Comparison of ENCODE assay signal across 9 cellular contexts in genomic region chr12:6742080-6742479, GRCh38. TPM values are rescaled to one million over a fixed set of nuclear protein-coding genes. Genes with fewer than 3 reads are reported as not detected.
A peak's percentile ranks its signal among the peaks of the same experiment; 100 is the strongest.
DNase-seq lines count a peak whose midpoint lies in the region; ATAC-seq, FAIRE-seq and TF ChIP-seq lines count a peak whose summit lies in the region.
"Not testable (repeated sequence)": the region's sequence is repeated elsewhere in the genome, so short reads cannot be mapped to it uniquely, and the experiment has no call there.
"Had no signal": no experiment of that assay in that cellular context is flagged by ENCODE, and none has a peak within 500 bp of the region (broad histone marks: within the 10 kb centered on the region; RNA-seq: fewer than 3 reads in every experiment).

No MANE protein-coding gene starts in this region.

- not testable (repeated sequence) for TF ChIP-seq RAD21 in HepG2 (CRISPR knock-in tag; IDR thresholded peaks at IDR 0.05)

- CTCF ChIA-PET in activated CD4-positive, alpha-beta T cell treated with anti-CD3 and anti-CD28 coated beads for 36 hours (lab: Charles Lee) = interaction anchor here (0.6 to 4.6 kb wide), 5 partner anchors 11 to 174 kb away, joined by 3 to 19 read pairs (median 3); partner anchors contain the start of genes MLF2 and NOP2
- CTCF ChIA-PET in activated naive CD4-positive, alpha-beta T cell treated with anti-CD3 and anti-CD28 coated beads for 36 hours (lab: Charles Lee) = interaction anchor here (1.0 to 3.9 kb wide), 3 partner anchors 12 to 123 kb away, joined by 3 to 22 read pairs (median 4); partner anchors contain the start of genes COPS7A and MLF2
- CTCF ChIA-PET in HepG2 (lab: Yijun Ruan, JAX; ENCODE audit: low intra/inter-chr PET ratio, low total read pairs) = not testable (repeated sequence)

- TF ChIP-seq EP300 in HepG2 (IDR thresholded peaks at IDR 0.05; ENCODE audit: low read depth in 2 of 2, low read length in 2 of 2); HepG2 (CRISPR knock-in tag; IDR thresholded peaks at IDR 0.05; ENCODE audit: borderline replicate concordance): not testable (repeated sequence)

- TF ChIP-seq POLR2A in HepG2 (IDR thresholded peaks at IDR 0.05; ENCODE audit: insufficient read depth in 1 of 2, low read depth in 2 of 2, low read length in 2 of 2) = not testable (repeated sequence)

- H4K20me1 ChIP-seq in HepG2 (ENCODE audit: insufficient read depth, low read length); neural progenitor cell (ENCODE audit: low read depth): not testable (repeated sequence)

- H3K4me1 ChIP-seq in endodermal cell (ENCODE audit: control insufficient read depth, insufficient read depth, low read length); HepG2 (ENCODE audit: insufficient read depth, low read length); neural progenitor cell: not testable (repeated sequence)

- H3K79me2 ChIP-seq in HepG2 (ENCODE audit: insufficient read depth, low read length); neural progenitor cell (ENCODE audit: low read depth): not testable (repeated sequence)

- not testable (repeated sequence) for H3K9ac ChIP-seq in endodermal cell (ENCODE audit: extremely low read depth, low read length, poor library complexity, severe bottlenecking); HepG2 (ENCODE audit: insufficient read depth, low read depth, low read length); neural progenitor cell

- ATAC-seq in activated CD4-positive, alpha-beta T cell treated with anti-CD3 and anti-CD28 coated beads for 36 hours; activated T-cell treated with anti-CD3 and anti-CD28 coated beads, Interleukin-2, amount 50 U/mL, for 72 hours (replicated peaks in 1 of 2); HepG2; stimulated activated memory B cell treated with anti-CD40 and anti-IgM and Interleukin-4, amounts not matched to agents 10 μg/mL and 1 μg/mL and 100 μg/mL, for 72 hours: not testable (repeated sequence)

- POLR2A ChIA-PET in activated CD4-positive, alpha-beta T cell treated with anti-CD3 and anti-CD28 coated beads for 36 hours (lab: Charles Lee) = interaction anchor here (1.6 to 1.7 kb wide), 2 partner anchors 11 to 202 kb away, joined by 4 to 6 read pairs; partner anchors contain the start of genes C12orf57, MLF2 and RNU7-1
- POLR2A ChIA-PET in HepG2 (lab: Yijun Ruan, JAX) = interaction anchor here (1.3 kb wide), 1 partner anchor 11 kb away, joined by 4 read pairs; the partner anchor contains the start of gene MLF2

- not testable (repeated sequence) for BruUV-seq in HepG2 (replicated peaks; lab: Mats Ljungman, UMichigan)

- not testable (repeated sequence) for DNase-seq in activated CD4-positive, alpha-beta T cell treated with anti-CD3 and anti-CD28 coated beads for 36 hours; activated T-cell treated with anti-CD3 and anti-CD28 coated beads, Interleukin-2, amount 50 U/mL, for 72 hours; activated naive CD4-positive, alpha-beta T cell treated with anti-CD3 and anti-CD28 coated beads for 36 hours; endodermal cell; HepG2 (ENCODE audit: low spot score); neural progenitor cell (ENCODE audit: low spot score)

- TF ChIP-seq CTCF in endodermal cell (conservative IDR thresholded peaks at IDR 0.05); HepG2 (CRISPR knock-in tag; IDR thresholded peaks at IDR 0.05); neural progenitor cell (IDR thresholded peaks at IDR 0.05): not testable (repeated sequence)

- not testable (repeated sequence) for H3K36me3 ChIP-seq in endodermal cell (ENCODE audit: control insufficient read depth, insufficient read depth, low read length); HepG2 (replicated peaks in 1 of 2; ENCODE audit: control insufficient read depth in 1 of 2, insufficient read depth in 2 of 2, low read length in 2 of 2); neural progenitor cell

- not testable (repeated sequence) for H3K4me3 Mint-ChIP-seq in activated CD4-positive, alpha-beta T cell treated with anti-CD3 and anti-CD28 coated beads for 36 hours; activated T-cell treated with anti-CD3 and anti-CD28 coated beads, Interleukin-2, amount 50 U/mL, for 72 hours; activated naive CD4-positive, alpha-beta T cell treated with anti-CD3 and anti-CD28 coated beads for 36 hours; endodermal cell; stimulated activated memory B cell treated with anti-CD40 and anti-IgM and Interleukin-4, amounts not matched to agents 10 μg/mL and 1 μg/mL and 100 μg/mL, for 72 hours
- H3K4me3 Mint-ChIP-seq in neural progenitor cell = peak overlapping the region; percentile 41

- not testable (repeated sequence) for H3K4me2 ChIP-seq in HepG2 (ENCODE audit: low read depth, low read length); neural progenitor cell

- intact Hi-C loops in activated CD4-positive, alpha-beta T cell treated with anti-CD3 and anti-CD28 coated beads for 36 hours (cut with DNase I, micrococcal nuclease); activated naive CD4-positive, alpha-beta T cell treated with anti-CD3 and anti-CD28 coated beads for 36 hours (cut with micrococcal nuclease); HepG2 (cut with micrococcal nuclease; ENCODE audit: unreplicated experiment): not testable (repeated sequence)

- in situ Hi-C loops in HepG2 (cut with HindIII; ENCODE audit: extremely low pct_ligation_motif_present, low pct_unique_long_range_greater_than_20kb) = not testable (repeated sequence)

- not testable (repeated sequence) for H3K27me3 ChIP-seq in endodermal cell (ENCODE audit: control insufficient read depth, insufficient read depth, low read length, poor library complexity, severe bottlenecking); HepG2 (ENCODE audit: control insufficient read depth in 1 of 2, insufficient read depth in 2 of 2, low read length in 2 of 2); neural progenitor cell

- not testable (repeated sequence) for H3K27me3 Mint-ChIP-seq in activated CD4-positive, alpha-beta T cell treated with anti-CD3 and anti-CD28 coated beads for 36 hours; activated T-cell treated with anti-CD3 and anti-CD28 coated beads, Interleukin-2, amount 50 U/mL, for 72 hours (ENCODE audit: low read depth); activated naive CD4-positive, alpha-beta T cell treated with anti-CD3 and anti-CD28 coated beads for 36 hours (ENCODE audit: low read depth); endodermal cell (ENCODE audit: insufficient read depth); neural progenitor cell (ENCODE audit: insufficient read depth, low read depth); stimulated activated memory B cell treated with anti-CD40 and anti-IgM and Interleukin-4, amounts not matched to agents 10 μg/mL and 1 μg/mL and 100 μg/mL, for 72 hours

- peak overlapping the region; percentile 58 for H3K27ac Mint-ChIP-seq in activated CD4-positive, alpha-beta T cell treated with anti-CD3 and anti-CD28 coated beads for 36 hours
- H3K27ac Mint-ChIP-seq in activated T-cell treated with anti-CD3 and anti-CD28 coated beads, Interleukin-2, amount 50 U/mL, for 72 hours = peak overlapping the region; percentile 7
- peak overlapping the region; percentile 21 for H3K27ac Mint-ChIP-seq in activated naive CD4-positive, alpha-beta T cell treated with anti-CD3 and anti-CD28 coated beads for 36 hours
- H3K27ac Mint-ChIP-seq in endodermal cell (peak overlapping the region; percentile 55), neural progenitor cell (peak overlapping the region; percentile 70)
- H3K27ac Mint-ChIP-seq in stimulated activated memory B cell treated with anti-CD40 and anti-IgM and Interleukin-4, amounts not matched to agents 10 μg/mL and 1 μg/mL and 100 μg/mL, for 72 hours = peak overlapping the region; percentile 18

- H3K36me3 Mint-ChIP-seq in activated CD4-positive, alpha-beta T cell treated with anti-CD3 and anti-CD28 coated beads for 36 hours (ENCODE audit: low read depth) = peaks cover 35% of the 10 kb centered on the region
- peaks cover 10 to 27% of the 10 kb centered on the region in 2 donors for H3K36me3 Mint-ChIP-seq in activated T-cell treated with anti-CD3 and anti-CD28 coated beads, Interleukin-2, amount 50 U/mL, for 72 hours (ENCODE audit: insufficient read depth in 2 of 2)
- H3K36me3 Mint-ChIP-seq in activated naive CD4-positive, alpha-beta T cell treated with anti-CD3 and anti-CD28 coated beads for 36 hours (ENCODE audit: low read depth) = peaks cover 22% of the 10 kb centered on the region
- H3K36me3 Mint-ChIP-seq in endodermal cell (ENCODE audit: low read depth) (peaks cover 19% of the 10 kb centered on the region), neural progenitor cell (peaks cover 11% of the 10 kb centered on the region)
- peaks cover 32% of the 10 kb centered on the region for H3K36me3 Mint-ChIP-seq in stimulated activated memory B cell treated with anti-CD40 and anti-IgM and Interleukin-4, amounts not matched to agents 10 μg/mL and 1 μg/mL and 100 μg/mL, for 72 hours

- H3K4me1 Mint-ChIP-seq in activated CD4-positive, alpha-beta T cell treated with anti-CD3 and anti-CD28 coated beads for 36 hours = peaks cover 41% of the 10 kb centered on the region
- peaks cover 41% of the 10 kb centered on the region for H3K4me1 Mint-ChIP-seq in activated T-cell treated with anti-CD3 and anti-CD28 coated beads, Interleukin-2, amount 50 U/mL, for 72 hours (ENCODE audit: low read depth)
- H3K4me1 Mint-ChIP-seq in activated naive CD4-positive, alpha-beta T cell treated with anti-CD3 and anti-CD28 coated beads for 36 hours (ENCODE audit: low read depth) = peaks cover 37% of the 10 kb centered on the region
- H3K4me1 Mint-ChIP-seq in endodermal cell (peaks cover 13% of the 10 kb centered on the region), neural progenitor cell (peaks cover 18% of the 10 kb centered on the region)
- peaks cover 18% of the 10 kb centered on the region for H3K4me1 Mint-ChIP-seq in stimulated activated memory B cell treated with anti-CD40 and anti-IgM and Interleukin-4, amounts not matched to agents 10 μg/mL and 1 μg/mL and 100 μg/mL, for 72 hours

- H3F3A ChIP-seq in neural progenitor cell (ENCODE audit: low read depth) = not testable (repeated sequence)

- 98% methylated on average over 10 of the region's 12 CpGs; no CpG with 5 or more reads in 1 of the 2 experiments for WGBS in endodermal cell (ENCODE audit: insufficient coverage in 1 of 2, insufficient read length in 1 of 2), 2 experiments
- 60% methylated on average over 11 of the region's 12 CpGs for WGBS in HepG2 (ENCODE audit: low lambda C conversion rate)

- not testable (repeated sequence) for H3K4me3 ChIP-seq in endodermal cell (ENCODE audit: low read length); HepG2 (replicated peaks in 1 of 3; ENCODE audit: insufficient read depth in 1 of 3, low read depth in 2 of 3, low read length in 3 of 3); neural progenitor cell

- FAIRE-seq in HepG2 (lab: Jason Lieb, UNC) = not testable (repeated sequence)

- H3K9me3 Mint-ChIP-seq in activated CD4-positive, alpha-beta T cell treated with anti-CD3 and anti-CD28 coated beads for 36 hours (ENCODE audit: low read depth); activated naive CD4-positive, alpha-beta T cell treated with anti-CD3 and anti-CD28 coated beads for 36 hours; endodermal cell; neural progenitor cell; stimulated activated memory B cell treated with anti-CD40 and anti-IgM and Interleukin-4, amounts not matched to agents 10 μg/mL and 1 μg/mL and 100 μg/mL, for 72 hours: not testable (repeated sequence)
- H3K9me3 Mint-ChIP-seq in activated T-cell treated with anti-CD3 and anti-CD28 coated beads, Interleukin-2, amount 50 U/mL, for 72 hours = peaks cover 0 to 11% of the 10 kb centered on the region in 2 donors

- not testable (repeated sequence) for H3K9me3 ChIP-seq in endodermal cell (ENCODE audit: control insufficient read depth, low read length); HepG2 (ENCODE audit: low read length); neural progenitor cell (ENCODE audit: low read depth)

- not testable (repeated sequence) for H3K27ac ChIP-seq in endodermal cell (ENCODE audit: low read depth, low read length); HepG2 (ENCODE audit: extremely low read length, insufficient read depth, low read length); neural progenitor cell

- not testable (repeated sequence) for H2AFZ ChIP-seq in HepG2 (ENCODE audit: low read length); neural progenitor cell (replicated peaks)

RNA-seq across cellular contexts. Expression of gene MLF2, which starts 10.9 kb away (rescaled TPM):
- 100 to 1,000 TPM; 142 to 144 TPM for total RNA-seq in activated CD4-positive, alpha-beta T cell treated with anti-CD3 and anti-CD28 coated beads for 36 hours
- 100 to 1,000 TPM; 122 to 134 TPM for total RNA-seq in activated T-cell treated with anti-CD3 and anti-CD28 coated beads, Interleukin-2, amount 50 U/mL, for 72 hours
- 100 to 1,000 TPM; 140 to 143 TPM for total RNA-seq in activated naive CD4-positive, alpha-beta T cell treated with anti-CD3 and anti-CD28 coated beads for 36 hours
- total RNA-seq in endodermal cell (100 to 1,000 TPM; 219 to 393 TPM), HepG2 (2016; rRNA removed; fragmentation: Illumina TruSeq; extraction: Trizol) (88.1 and 95.8 TPM in 2 replicates), neural progenitor cell (ENCODE audit: low replicate concordance) (120 and 164 TPM in 2 replicates)
- polyA plus RNA-seq in endodermal cell (2013, experiment 1 of 2) = 177 TPM
- 169 TPM for polyA plus RNA-seq in endodermal cell (2013, experiment 2 of 2)
- total RNA-seq in HepG2 (2016; cell fraction: cytosol; rRNA removed; fragmentation: Illumina TruSeq; extraction: Trizol; ENCODE audit: low read depth) = 20.8 and 28.2 TPM in 2 replicates
- total RNA-seq in HepG2 (2016; cell fraction: insoluble cytoplasmic fraction; rRNA removed; fragmentation: Illumina TruSeq; extraction: Trizol) = 86.9 and 96.5 TPM in 2 replicates
- 41.7 and 71.5 TPM in 2 replicates for total RNA-seq in HepG2 (2016; cell fraction: membrane; rRNA removed; fragmentation: Illumina TruSeq; extraction: Trizol)
- 50.4 and 54.8 TPM in 2 replicates for total RNA-seq in HepG2 (2016; cell fraction: nucleus; rRNA removed; fragmentation: Illumina TruSeq; extraction: Trizol)
- polyA plus RNA-seq in HepG2 (2011; rRNA removed) = 167 and 178 TPM in 2 replicates
- polyA plus RNA-seq in HepG2 (2011; cell fraction: cytosol; rRNA removed) = 182 and 203 TPM in 2 replicates
- polyA plus RNA-seq in HepG2 (2011; cell fraction: nucleus; rRNA removed) = 234 and 240 TPM in 2 replicates
- polyA plus RNA-seq in HepG2 (2012) = 94.9 and 97.7 TPM in 2 replicates
- 31.3 and 48.0 TPM in 2 replicates for polyA plus RNA-seq in HepG2 (2016; cell fraction: cytosol; fragmentation: Illumina TruSeq; extraction: Trizol; ENCODE audit: low read depth)
- 178 and 184 TPM in 2 replicates for polyA plus RNA-seq in HepG2 (2016; cell fraction: insoluble cytoplasmic fraction; fragmentation: Illumina TruSeq; extraction: Trizol; ENCODE audit: low read depth)
- 69.7 and 93.5 TPM in 2 replicates for polyA plus RNA-seq in HepG2 (2016; cell fraction: membrane; fragmentation: Illumina TruSeq; extraction: Trizol; ENCODE audit: low read depth)
- 128 and 129 TPM in 2 replicates for polyA plus RNA-seq in HepG2 (2016; cell fraction: nucleus; fragmentation: Illumina TruSeq; extraction: Trizol; ENCODE audit: insufficient read depth, low read depth)
- 127 and 179 TPM in 2 replicates for polyA minus RNA-seq in HepG2 (2011; rRNA and poly(A)+ RNA removed; ENCODE audit: low replicate concordance)
- polyA minus RNA-seq in HepG2 (2011; cell fraction: cytosol; rRNA and poly(A)+ RNA removed) = 36.1 and 36.7 TPM in 2 replicates
- 47.3 and 50.7 TPM in 2 replicates for polyA minus RNA-seq in HepG2 (2011; cell fraction: nucleus; rRNA and poly(A)+ RNA removed)

RNA-seq across cellular contexts. Expression of gene COPS7A, which starts 18.2 kb away (rescaled TPM):
- total RNA-seq in activated CD4-positive, alpha-beta T cell treated with anti-CD3 and anti-CD28 coated beads for 36 hours = 10 to 100 TPM; 38.3 to 41.6 TPM
- total RNA-seq in activated T-cell treated with anti-CD3 and anti-CD28 coated beads, Interleukin-2, amount 50 U/mL, for 72 hours = 10 to 100 TPM; 30.2 to 39.7 TPM
- total RNA-seq in activated naive CD4-positive, alpha-beta T cell treated with anti-CD3 and anti-CD28 coated beads for 36 hours = 10 to 100 TPM; 43.0 to 47.8 TPM
- total RNA-seq in endodermal cell = 10 to 100 TPM; 43.3 to 69.2 TPM
- polyA plus RNA-seq in endodermal cell (2013, experiment 1 of 2) = 36.9 TPM
- 34.1 TPM for polyA plus RNA-seq in endodermal cell (2013, experiment 2 of 2)
- total RNA-seq in HepG2 (2016; rRNA removed; fragmentation: Illumina TruSeq; extraction: Trizol) = 38.0 and 40.0 TPM in 2 replicates
- total RNA-seq in HepG2 (2016; cell fraction: cytosol; rRNA removed; fragmentation: Illumina TruSeq; extraction: Trizol; ENCODE audit: low read depth) = 16.6 and 19.7 TPM in 2 replicates
- 38.4 and 43.8 TPM in 2 replicates for total RNA-seq in HepG2 (2016; cell fraction: insoluble cytoplasmic fraction; rRNA removed; fragmentation: Illumina TruSeq; extraction: Trizol)
- 33.7 and 38.9 TPM in 2 replicates for total RNA-seq in HepG2 (2016; cell fraction: membrane; rRNA removed; fragmentation: Illumina TruSeq; extraction: Trizol)
- total RNA-seq in HepG2 (2016; cell fraction: nucleus; rRNA removed; fragmentation: Illumina TruSeq; extraction: Trizol) = 20.4 and 24.9 TPM in 2 replicates
- 71.4 and 73.6 TPM in 2 replicates for polyA plus RNA-seq in HepG2 (2011; rRNA removed)
- polyA plus RNA-seq in HepG2 (2011; cell fraction: cytosol; rRNA removed) = 68.4 and 72.5 TPM in 2 replicates
- polyA plus RNA-seq in HepG2 (2011; cell fraction: nucleus; rRNA removed) = 96.7 and 97.8 TPM in 2 replicates
- 27.8 and 28.6 TPM in 2 replicates for polyA plus RNA-seq in HepG2 (2012)
- 16.8 and 17.8 TPM in 2 replicates for polyA plus RNA-seq in HepG2 (2016; cell fraction: cytosol; fragmentation: Illumina TruSeq; extraction: Trizol; ENCODE audit: low read depth)
- 43.9 and 53.4 TPM in 2 replicates for polyA plus RNA-seq in HepG2 (2016; cell fraction: insoluble cytoplasmic fraction; fragmentation: Illumina TruSeq; extraction: Trizol; ENCODE audit: low read depth)
- 27.8 and 32.9 TPM in 2 replicates for polyA plus RNA-seq in HepG2 (2016; cell fraction: membrane; fragmentation: Illumina TruSeq; extraction: Trizol; ENCODE audit: low read depth)
- 43.1 and 49.0 TPM in 2 replicates for polyA plus RNA-seq in HepG2 (2016; cell fraction: nucleus; fragmentation: Illumina TruSeq; extraction: Trizol; ENCODE audit: insufficient read depth, low read depth)
- 54.1 and 62.8 TPM in 2 replicates for polyA minus RNA-seq in HepG2 (2011; rRNA and poly(A)+ RNA removed; ENCODE audit: low replicate concordance)
- polyA minus RNA-seq in HepG2 (2011; cell fraction: cytosol; rRNA and poly(A)+ RNA removed) = 14.6 and 16.3 TPM in 2 replicates
- 9.7 and 12.6 TPM in 2 replicates for polyA minus RNA-seq in HepG2 (2011; cell fraction: nucleus; rRNA and poly(A)+ RNA removed)
- total RNA-seq in neural progenitor cell (ENCODE audit: low replicate concordance) = 24.5 and 41.8 TPM in 2 replicates

RNA-seq across cellular contexts. Expression of gene PTMS, which starts 24.1 kb away (rescaled TPM):
- 100 to 1,000 TPM in 1 of 2 experiments, 10 to 100 TPM in 1; 62.2 to 105 TPM for total RNA-seq in activated CD4-positive, alpha-beta T cell treated with anti-CD3 and anti-CD28 coated beads for 36 hours
- total RNA-seq in activated T-cell treated with anti-CD3 and anti-CD28 coated beads, Interleukin-2, amount 50 U/mL, for 72 hours = 100 to 1,000 TPM; 119 to 154 TPM
- 10 to 100 TPM; 35.1 to 44.2 TPM for total RNA-seq in activated naive CD4-positive, alpha-beta T cell treated with anti-CD3 and anti-CD28 coated beads for 36 hours
- 100 to 1,000 TPM; 637 to 888 TPM for total RNA-seq in endodermal cell
- polyA plus RNA-seq in endodermal cell (2013, experiment 1 of 2) = 935 TPM
- 1,020 TPM for polyA plus RNA-seq in endodermal cell (2013, experiment 2 of 2)
- total RNA-seq in HepG2 (2016; rRNA removed; fragmentation: Illumina TruSeq; extraction: Trizol) = 40.5 and 42.1 TPM in 2 replicates
- total RNA-seq in HepG2 (2016; cell fraction: cytosol; rRNA removed; fragmentation: Illumina TruSeq; extraction: Trizol; ENCODE audit: low read depth) = 20.4 and 25.8 TPM in 2 replicates
- 34.7 and 40.6 TPM in 2 replicates for total RNA-seq in HepG2 (2016; cell fraction: insoluble cytoplasmic fraction; rRNA removed; fragmentation: Illumina TruSeq; extraction: Trizol)
- total RNA-seq in HepG2 (2016; cell fraction: membrane; rRNA removed; fragmentation: Illumina TruSeq; extraction: Trizol) = 33.5 and 39.4 TPM in 2 replicates
- 24.6 and 26.7 TPM in 2 replicates for total RNA-seq in HepG2 (2016; cell fraction: nucleus; rRNA removed; fragmentation: Illumina TruSeq; extraction: Trizol)
- polyA plus RNA-seq in HepG2 (2011; rRNA removed) = 79.1 and 82.4 TPM in 2 replicates
- polyA plus RNA-seq in HepG2 (2011; cell fraction: cytosol; rRNA removed) = 82.7 and 86.9 TPM in 2 replicates
- 107 and 116 TPM in 2 replicates for polyA plus RNA-seq in HepG2 (2011; cell fraction: nucleus; rRNA removed)
- 128 and 237 TPM in 2 replicates for polyA plus RNA-seq in HepG2 (2012)
- 96.6 and 97.7 TPM in 2 replicates for polyA plus RNA-seq in HepG2 (2016; cell fraction: cytosol; fragmentation: Illumina TruSeq; extraction: Trizol; ENCODE audit: low read depth)
- polyA plus RNA-seq in HepG2 (2016; cell fraction: insoluble cytoplasmic fraction; fragmentation: Illumina TruSeq; extraction: Trizol; ENCODE audit: low read depth) = 162 and 207 TPM in 2 replicates
- 140 and 143 TPM in 2 replicates for polyA plus RNA-seq in HepG2 (2016; cell fraction: membrane; fragmentation: Illumina TruSeq; extraction: Trizol; ENCODE audit: low read depth)
- 169 and 175 TPM in 2 replicates for polyA plus RNA-seq in HepG2 (2016; cell fraction: nucleus; fragmentation: Illumina TruSeq; extraction: Trizol; ENCODE audit: insufficient read depth, low read depth)
- 46.9 and 158 TPM in 2 replicates for polyA minus RNA-seq in HepG2 (2011; rRNA and poly(A)+ RNA removed; ENCODE audit: low replicate concordance)
- 19.3 and 21.6 TPM in 2 replicates for polyA minus RNA-seq in HepG2 (2011; cell fraction: cytosol; rRNA and poly(A)+ RNA removed)
- polyA minus RNA-seq in HepG2 (2011; cell fraction: nucleus; rRNA and poly(A)+ RNA removed) = 8.1 and 13.0 TPM in 2 replicates
- 134 and 608 TPM in 2 replicates for total RNA-seq in neural progenitor cell (ENCODE audit: low replicate concordance)

RNA-seq across cellular contexts. Expression of gene LAG3, which starts 30.2 kb away (rescaled TPM):
- total RNA-seq in activated CD4-positive, alpha-beta T cell treated with anti-CD3 and anti-CD28 coated beads for 36 hours = 10 to 100 TPM; 88.2 to 93.9 TPM
- 100 to 1,000 TPM; 117 to 188 TPM for total RNA-seq in activated T-cell treated with anti-CD3 and anti-CD28 coated beads, Interleukin-2, amount 50 U/mL, for 72 hours
- total RNA-seq in activated naive CD4-positive, alpha-beta T cell treated with anti-CD3 and anti-CD28 coated beads for 36 hours = 10 to 100 TPM; 22.8 to 25.1 TPM
- total RNA-seq in endodermal cell = 1 to 10 TPM; 1.9 to 7.3 TPM
- 8.4 TPM for polyA plus RNA-seq in endodermal cell (2013, experiment 1 of 2)
- 5.8 TPM for polyA plus RNA-seq in endodermal cell (2013, experiment 2 of 2)
- total RNA-seq in HepG2 (2016; rRNA removed; fragmentation: Illumina TruSeq; extraction: Trizol) = 0.11 TPM in 1 of 2 replicates, not detected in the other
- not detected in 2 replicates for total RNA-seq in HepG2 (2016; cell fraction: cytosol; rRNA removed; fragmentation: Illumina TruSeq; extraction: Trizol; ENCODE audit: low read depth)
- 0.11 TPM in 1 of 2 replicates, not detected in the other for total RNA-seq in HepG2 (2016; cell fraction: insoluble cytoplasmic fraction; rRNA removed; fragmentation: Illumina TruSeq; extraction: Trizol)
- 0.07 TPM in 1 of 2 replicates, not detected in the other for total RNA-seq in HepG2 (2016; cell fraction: membrane; rRNA removed; fragmentation: Illumina TruSeq; extraction: Trizol)
- total RNA-seq in HepG2 (2016; cell fraction: nucleus; rRNA removed; fragmentation: Illumina TruSeq; extraction: Trizol) = 0.31 TPM in 1 of 2 replicates, not detected in the other
- 0.26 and 0.51 TPM in 2 replicates for polyA plus RNA-seq in HepG2 (2011; rRNA removed)
- polyA plus RNA-seq in HepG2 (2011; cell fraction: cytosol; rRNA removed) = 0.08 and 0.15 TPM in 2 replicates
- polyA plus RNA-seq in HepG2 (2011; cell fraction: nucleus; rRNA removed) = 3.5 and 3.6 TPM in 2 replicates
- polyA plus RNA-seq in HepG2 (2012) = 0.95 and 1.0 TPM in 2 replicates
- not detected in 2 replicates for polyA plus RNA-seq in HepG2 (2016; cell fraction: cytosol; fragmentation: Illumina TruSeq; extraction: Trizol; ENCODE audit: low read depth)
- polyA plus RNA-seq in HepG2 (2016; cell fraction: insoluble cytoplasmic fraction; fragmentation: Illumina TruSeq; extraction: Trizol; ENCODE audit: low read depth) = not detected in 2 replicates
- 0.11 TPM in 1 of 2 replicates, not detected in the other for polyA plus RNA-seq in HepG2 (2016; cell fraction: membrane; fragmentation: Illumina TruSeq; extraction: Trizol; ENCODE audit: low read depth)
- polyA plus RNA-seq in HepG2 (2016; cell fraction: nucleus; fragmentation: Illumina TruSeq; extraction: Trizol; ENCODE audit: insufficient read depth, low read depth) = 1.3 and 2.2 TPM in 2 replicates
- 0.08 and 0.54 TPM in 2 replicates for polyA minus RNA-seq in HepG2 (2011; rRNA and poly(A)+ RNA removed; ENCODE audit: low replicate concordance)
- polyA minus RNA-seq in HepG2 (2011; cell fraction: cytosol; rRNA and poly(A)+ RNA removed) = not detected in 2 replicates
- 0.90 and 2.0 TPM in 2 replicates for polyA minus RNA-seq in HepG2 (2011; cell fraction: nucleus; rRNA and poly(A)+ RNA removed)
- 0.45 and 2.9 TPM in 2 replicates for total RNA-seq in neural progenitor cell (ENCODE audit: low replicate concordance)
- total RNA-seq: GM23248 had no signal
- polyA plus RNA-seq: CD14-positive monocyte had no signal

RNA-seq across cellular contexts. Expression of gene PIANP, which starts 41.5 kb away (rescaled TPM):
- under 1 TPM; 0.32 to 0.93 TPM for total RNA-seq in activated CD4-positive, alpha-beta T cell treated with anti-CD3 and anti-CD28 coated beads for 36 hours
- under 1 TPM; 0.58 to 0.76 TPM for total RNA-seq in activated T-cell treated with anti-CD3 and anti-CD28 coated beads, Interleukin-2, amount 50 U/mL, for 72 hours
- total RNA-seq in activated naive CD4-positive, alpha-beta T cell treated with anti-CD3 and anti-CD28 coated beads for 36 hours = under 1 TPM; 0.21 to 0.27 TPM
- total RNA-seq in endodermal cell (1 to 10 TPM; 2.6 to 7.1 TPM), HepG2 (2016; rRNA removed; fragmentation: Illumina TruSeq; extraction: Trizol) (not detected in 2 replicates), neural progenitor cell (ENCODE audit: low replicate concordance) (0.32 and 1.7 TPM in 2 replicates)
- polyA plus RNA-seq in endodermal cell (2013, experiment 1 of 2) = 13.3 TPM
- 10.5 TPM for polyA plus RNA-seq in endodermal cell (2013, experiment 2 of 2)
- total RNA-seq in HepG2 (2016; cell fraction: cytosol; rRNA removed; fragmentation: Illumina TruSeq; extraction: Trizol; ENCODE audit: low read depth) = not detected in 2 replicates
- total RNA-seq in HepG2 (2016; cell fraction: insoluble cytoplasmic fraction; rRNA removed; fragmentation: Illumina TruSeq; extraction: Trizol) = not detected in 2 replicates
- total RNA-seq in HepG2 (2016; cell fraction: membrane; rRNA removed; fragmentation: Illumina TruSeq; extraction: Trizol) = not detected in 2 replicates
- total RNA-seq in HepG2 (2016; cell fraction: nucleus; rRNA removed; fragmentation: Illumina TruSeq; extraction: Trizol) = not detected in 2 replicates
- not detected in 2 replicates for polyA plus RNA-seq in HepG2 (2011; rRNA removed)
- not detected in 2 replicates for polyA plus RNA-seq in HepG2 (2011; cell fraction: cytosol; rRNA removed)
- polyA plus RNA-seq in HepG2 (2011; cell fraction: nucleus; rRNA removed) = not detected in 2 replicates
- polyA plus RNA-seq in HepG2 (2012) = 0.07 TPM in 1 of 2 replicates, not detected in the other
- polyA plus RNA-seq in HepG2 (2016; cell fraction: cytosol; fragmentation: Illumina TruSeq; extraction: Trizol; ENCODE audit: low read depth) = not detected in 2 replicates
- not detected in 2 replicates for polyA plus RNA-seq in HepG2 (2016; cell fraction: insoluble cytoplasmic fraction; fragmentation: Illumina TruSeq; extraction: Trizol; ENCODE audit: low read depth)
- polyA plus RNA-seq in HepG2 (2016; cell fraction: membrane; fragmentation: Illumina TruSeq; extraction: Trizol; ENCODE audit: low read depth) = not detected in 2 replicates
- polyA plus RNA-seq in HepG2 (2016; cell fraction: nucleus; fragmentation: Illumina TruSeq; extraction: Trizol; ENCODE audit: insufficient read depth, low read depth) = not detected in 2 replicates
- polyA minus RNA-seq in HepG2 (2011; rRNA and poly(A)+ RNA removed; ENCODE audit: low replicate concordance) = not detected in 2 replicates
- not detected in 2 replicates for polyA minus RNA-seq in HepG2 (2011; cell fraction: cytosol; rRNA and poly(A)+ RNA removed)
- not detected in 2 replicates for polyA minus RNA-seq in HepG2 (2011; cell fraction: nucleus; rRNA and poly(A)+ RNA removed)
- polyA plus RNA-seq: CD14-positive monocyte had no signal

Comparison
In these comparisons a context has a peak if more than half of its experiments do, and no peak if none do; other contexts are left out.
1. H3K27ac Mint-ChIP-seq: peak in every context shown above with its lines; median percentile 70 in neural progenitor cell; 58 in activated CD4-positive, alpha-beta T cell treated with anti-CD3 and anti-CD28 coated beads for 36 hours; 55 in endodermal cell; 21 in activated naive CD4-positive, alpha-beta T cell treated with anti-CD3 and anti-CD28 coated beads for 36 hours; 18 in stimulated activated memory B cell treated with anti-CD40 and anti-IgM and Interleukin-4, amounts not matched to agents 10 μg/mL and 1 μg/mL and 100 μg/mL, for 72 hours; 7 in activated T-cell treated with anti-CD3 and anti-CD28 coated beads, Interleukin-2, amount 50 U/mL, for 72 hours.